In genomic region chr17:48623583-48623982, GRCh38 we compare ENCODE assay signal across 1 cellular context.
TF ChIP-seq lines count a peak whose summit lies in the region.

No MANE protein-coding gene starts in this region.

TF ChIP-seq in K562, 482 proteins besides CTCF, POLR2A, EP300 and RAD21 (continued from another document and continues in another):
- TF ChIP-seq GTF3C2 (IDR thresholded peaks at IDR 0.05; ENCODE audit: borderline replicate concordance, extremely low read depth, insufficient read length) (no peak), TRIM24 (IDR thresholded peaks at IDR 0.05) (peak in 1 of 2 experiments; percentile 74; a peak in 1 of 4 replicates), MXD1 (CRISPR knock-in tag; IDR thresholded peaks at IDR 0.05; ENCODE audit: borderline replicate concordance, poor library complexity, severe bottlenecking) (no peak), E2F1 (CRISPR knock-in tag; IDR thresholded peaks at IDR 0.05) (0 out of 2 replicates have a peak, but pooled peaks have one; percentile 50), SMAD4 (CRISPR knock-in tag; conservative IDR thresholded peaks at IDR 0.05) (0 out of 2 replicates have a peak, but pooled peaks have one; percentile 16), ZSCAN29 (IDR thresholded peaks at IDR 0.05) (0 out of 2 replicates have a peak, but pooled peaks have one; percentile 14), FOXA3 (CRISPR knock-in tag; conservative IDR thresholded peaks at IDR 0.05 in 1 of 2, IDR thresholded peaks at IDR 0.05 in 1 of 2) (no peak), USF1 (CRISPR knock-in tag; IDR thresholded peaks at IDR 0.05) (no peak), TFAP4 (CRISPR knock-in tag; IDR thresholded peaks at IDR 0.05; ENCODE audit: borderline replicate concordance) (no peak; the same call in 1 of the 2 replicates), MYNN (IDR thresholded peaks at IDR 0.05) (no peak), MYNN (CRISPR knock-in tag; IDR thresholded peaks at IDR 0.05) (no peak), L3MBTL2 (IDR thresholded peaks at IDR 0.05) (no peak), FOXM1 (IDR thresholded peaks at IDR 0.05; ENCODE audit: low read depth) (0 out of 2 replicates have a peak, but pooled peaks have one; percentile 32), FOXM1 (CRISPR knock-in tag; IDR thresholded peaks at IDR 0.05; ENCODE audit: low read depth) (no peak), HMGXB4 (CRISPR knock-in tag; IDR thresholded peaks at IDR 0.05) (no peak), ELK3 (CRISPR knock-in tag; IDR thresholded peaks at IDR 0.05) (no peak), ZNF449 (CRISPR knock-in tag; IDR thresholded peaks at IDR 0.05) (no peak), DACH1 (IDR thresholded peaks at IDR 0.05; ENCODE audit: partially characterized antibody) (no peak), RCOR1 (IDR thresholded peaks at IDR 0.05; ENCODE audit: borderline replicate concordance in 1 of 2, low read depth in 2 of 2, low read length in 2 of 2) (no peak), ZNF551 (CRISPR knock-in tag; IDR thresholded peaks at IDR 0.05) (no peak), CBFA2T2 (conservative IDR thresholded peaks at IDR 0.05) (peak; percentile 40; the same call in 1 of the 2 replicates), TAF1 (IDR thresholded peaks at IDR 0.05; ENCODE audit: control insufficient read depth, extremely low read depth, insufficient read depth, low read length, severe bottlenecking) (peak; percentile 19), RFX5 (IDR thresholded peaks at IDR 0.05; ENCODE audit: low read depth, low read length) (no peak), NFRKB (IDR thresholded peaks at IDR 0.05; ENCODE audit: low read depth) (no peak), E2F8 (IDR thresholded peaks at IDR 0.05; ENCODE audit: low read depth, partially characterized antibody) (no peak), HEY1 (CRISPR knock-in tag; IDR thresholded peaks at IDR 0.05; ENCODE audit: borderline replicate concordance) (0 out of 2 replicates have a peak, but pooled peaks have one; percentile 22), CREB1 (IDR thresholded peaks at IDR 0.05) (no peak), CREB1 (CRISPR knock-in tag; IDR thresholded peaks at IDR 0.05) (no peak), HES1 (IDR thresholded peaks at IDR 0.05; ENCODE audit: low read depth) (no peak; the same call in 1 of the 2 replicates), EP400 (IDR thresholded peaks at IDR 0.05) (peak; percentile 47; the same call in 1 of the 2 replicates), ZNF785 (CRISPR knock-in tag; IDR thresholded peaks at IDR 0.05) (no peak), FOXK2 (conservative IDR thresholded peaks at IDR 0.05 in 1 of 2, IDR thresholded peaks at IDR 0.05 in 1 of 2; ENCODE audit: low read depth in 2 of 2) (no peak), GATAD2A (IDR thresholded peaks at IDR 0.05) (no peak), MCM5 (IDR thresholded peaks at IDR 0.05; ENCODE audit: low read depth) (no peak), HDAC6 (IDR thresholded peaks at IDR 0.05; ENCODE audit: low read depth, low read length) (no peak), FOXO4 (CRISPR knock-in tag; IDR thresholded peaks at IDR 0.05) (no peak), VEZF1 (CRISPR knock-in tag; IDR thresholded peaks at IDR 0.05) (peak; percentile 34; the same call in 1 of the 2 replicates), XRCC3 (IDR thresholded peaks at IDR 0.05) (no peak), ZNF12 (CRISPR knock-in tag; IDR thresholded peaks at IDR 0.05) (no peak), ZNF511 (CRISPR knock-in tag; IDR thresholded peaks at IDR 0.05) (0 out of 2 replicates have a peak, but pooled peaks have one; percentile 8), SIN3A (IDR thresholded peaks at IDR 0.05; ENCODE audit: borderline replicate concordance in 2 of 2, control insufficient read depth in 1 of 2, low read depth in 2 of 2, low read length in 2 of 2) (no peak), RFX1 (IDR thresholded peaks at IDR 0.05) (no peak), ZBTB26 (CRISPR knock-in tag; IDR thresholded peaks at IDR 0.05) (no peak)
